ENCODE assay signal across 1 cellular context in genomic region chr3:50396502-50396901, GRCh38.
TF ChIP-seq lines count a peak whose summit lies in the region.

No MANE protein-coding gene starts in this region.

TF ChIP-seq in HCT116, 20 proteins besides CTCF, POLR2A, EP300 and RAD21:
- TF ChIP-seq ELF1 (IDR thresholded peaks at IDR 0.05; ENCODE audit: borderline replicate concordance, low read depth) (no peak), SP1 (IDR thresholded peaks at IDR 0.05; ENCODE audit: low read depth) (no peak; the same call in 1 of the 2 replicates), SRF (IDR thresholded peaks at IDR 0.05; ENCODE audit: low read depth) (no peak), FOSL1 (IDR thresholded peaks at IDR 0.05; ENCODE audit: low read depth) (peak; percentile 97), POLR2AphosphoS5 (IDR thresholded peaks at IDR 0.05; ENCODE audit: low read depth, low read length) (peak; percentile 43; the same call in 1 of the 2 replicates)
